15 cellular contexts compared by ENCODE assay signal in the genomic region with DNA sequence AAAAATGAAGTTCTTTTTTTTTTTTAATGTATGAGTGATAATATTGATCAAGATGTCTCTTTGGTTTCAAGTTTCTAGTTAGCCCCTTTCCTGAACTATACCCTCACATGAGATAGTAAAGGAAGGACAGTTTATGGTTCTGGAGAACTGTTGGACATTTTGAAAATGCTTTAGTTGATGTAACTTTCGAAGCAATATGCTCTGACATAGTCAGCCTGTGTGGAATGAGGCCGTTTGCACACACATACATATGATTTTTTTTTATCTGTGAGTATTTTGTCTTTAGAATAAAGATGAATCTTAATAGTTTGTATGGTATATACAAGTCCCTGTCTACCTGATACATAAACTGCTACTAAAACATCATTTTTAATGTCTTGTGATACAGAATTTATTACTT.
A peak's percentile ranks its signal among the peaks of the same experiment; 100 is the strongest.
DNase-seq lines count a peak whose midpoint lies in the region; ATAC-seq, FAIRE-seq and TF ChIP-seq lines count a peak whose summit lies in the region.
"Had no signal": no experiment of that assay in that cellular context is flagged by ENCODE, and none has a peak within 500 bp of the region (broad histone marks: within the 10 kb centered on the region; RNA-seq: fewer than 3 reads in every experiment).

No MANE protein-coding gene starts in this region.

- no peaks in the 10 kb centered on the region for H3F3A ChIP-seq in neural cell (ENCODE audit: insufficient read depth, low read length, poor library complexity, severe bottlenecking)

- TF ChIP-seq EP300 in A549 (IDR thresholded peaks at IDR 0.05) = no peak
- no peak for TF ChIP-seq EP300 in neural cell (conservative IDR thresholded peaks at IDR 0.05; ENCODE audit: poor library complexity, severe bottlenecking)

- no peak for TF ChIP-seq CTCF in A549 (IDR thresholded peaks at IDR 0.05)
- TF ChIP-seq CTCF in HFFc6 (IDR thresholded peaks at IDR 0.05) = no peak
- TF ChIP-seq CTCF in chondrocyte (IDR thresholded peaks at IDR 0.05) = no peak
- TF ChIP-seq CTCF in neural cell (IDR thresholded peaks at IDR 0.05; ENCODE audit: poor library complexity, severe bottlenecking) = no peak

- no peak for TF ChIP-seq POLR2A in A549 (IDR thresholded peaks at IDR 0.05; ENCODE audit: low read length)

- no peaks in the 10 kb centered on the region for H3K9me2 ChIP-seq in neural cell (ENCODE audit: insufficient read depth, low read length)

- DNase-seq in A549 (ENCODE audit: low read depth in 1 of 2, low spot score in 1 of 2) (no peak), HFFc6 (peak; percentile 41), chondrocyte (ENCODE audit: low spot score) (no peak), H4 (ENCODE audit: low spot score) (no peak), small intestine (no peak), NCI-H1417 treated with DMSO at 0.1 percent for 48 hours (lab: John Stamatoyannopoulos, UW) (no peak)
- DNase-seq in activated CD4-positive, alpha-beta T cell treated with anti-CD3 and anti-CD28 coated beads for 36 hours = no peak
- DNase-seq: activated naive CD4-positive, alpha-beta T cell treated with anti-CD3 and anti-CD28 coated beads, Interleukin-2, amount 50 U/mL, for 16 hours; activated T-cell treated with anti-CD3 and anti-CD28 coated beads for 4 hours; mucosa of descending colon; SHP77 treated with DMSO at 0.1 percent for 48 hours had no signal

- H3K9me3 ChIP-seq in A549 = no peaks in the 10 kb centered on the region
- H3K9me3 ChIP-seq in neural cell (ENCODE audit: low read length) = no peaks in the 10 kb centered on the region
- H3K9me3 ChIP-seq in small intestine (ENCODE audit: control insufficient read depth, low read depth) = no peaks in the 10 kb centered on the region
- H3K9me3 ChIP-seq: MG63, mucosa of descending colon, tibial nerve had no signal

- H3K79me2 ChIP-seq in neural cell (replicated peaks; ENCODE audit: insufficient read depth, low read length) = peaks cover 78% of the 10 kb centered on the region

- no peaks in the 10 kb centered on the region for H3K36me3 Mint-ChIP-seq in HFFc6 (ENCODE audit: low read depth)
- H3K36me3 Mint-ChIP-seq in chondrocyte (ENCODE audit: low read depth) = peaks cover 1% of the 10 kb centered on the region
- no peaks in the 10 kb centered on the region for H3K36me3 Mint-ChIP-seq in activated CD4-positive, alpha-beta T cell treated with anti-CD3 and anti-CD28 coated beads for 36 hours (ENCODE audit: low read depth)

- CTCF ChIA-PET in A549 (lab: Yijun Ruan, JAX) = interaction anchor here (1.1 to 2.4 kb wide), 2 partner anchors 67 to 92 kb away, joined by 3 to 8 read pairs; no protein-coding TSS in a partner anchor
- CTCF ChIA-PET in activated CD4-positive, alpha-beta T cell treated with anti-CD3 and anti-CD28 coated beads for 36 hours (lab: Charles Lee) = interaction anchor here (0.6 to 1.7 kb wide), 3 partner anchors 10 to 29 kb away, joined by 4 to 7 read pairs (median 5); no protein-coding TSS in a partner anchor

- no peaks in the 10 kb centered on the region for H3K27me3 Mint-ChIP-seq in HFFc6 (ENCODE audit: insufficient read depth)
- no peaks in the 10 kb centered on the region for H3K27me3 Mint-ChIP-seq in chondrocyte (ENCODE audit: low read depth)
- H3K27me3 Mint-ChIP-seq in activated CD4-positive, alpha-beta T cell treated with anti-CD3 and anti-CD28 coated beads for 36 hours = no peaks in the 10 kb centered on the region
- H3K27me3 Mint-ChIP-seq: activated CD4-positive, alpha-beta T cell treated with anti-CD3 and anti-CD28 coated beads, Interleukin-2, amount 10 ng/mL, durations not matched to agents 24 days and 14 days had no signal

- H3K27ac ChIP-seq in A549 (peak overlapping the region; percentile 74 to 81), neural cell (ENCODE audit: low read length) (peak overlapping the region; percentile 87), small intestine (ENCODE audit: low read depth in 1 of 2, low read length in 1 of 2) (no peak overlapping the region)

- no peaks in the 10 kb centered on the region for H4K20me1 ChIP-seq in neural cell (ENCODE audit: insufficient read depth)

- 69% methylated on average over 2 of the region's 2 CpGs for WGBS in A549 (ENCODE audit: missing lambda C conversion rate)
- 70 to 88% (median 86%) methylated on average over 2 of the region's 2 CpGs for WGBS in small intestine, 3 donors

- H3K27ac Mint-ChIP-seq in HFFc6 (peak overlapping the region; percentile 98), chondrocyte (ENCODE audit: unreplicated experiment) (peak overlapping the region; percentile 97)
- no peak overlapping the region for H3K27ac Mint-ChIP-seq in activated CD4-positive, alpha-beta T cell treated with anti-CD3 and anti-CD28 coated beads for 36 hours
- H3K27ac Mint-ChIP-seq: activated CD4-positive, alpha-beta T cell treated with anti-CD3 and anti-CD28 coated beads, Interleukin-2, amount 10 ng/mL, durations not matched to agents 24 days and 14 days had no signal

- peaks cover 62% of the 10 kb centered on the region for H3K4me1 ChIP-seq in A549
- peaks cover 3 to 13% of the 10 kb centered on the region in 2 donors for H3K4me1 ChIP-seq in small intestine (ENCODE audit: control insufficient read depth in 2 of 2, insufficient read depth in 1 of 2, low read depth in 1 of 2, low read length in 1 of 2)

- H3K9me3 Mint-ChIP-seq in HFFc6 = no peaks in the 10 kb centered on the region
- H3K9me3 Mint-ChIP-seq in chondrocyte (ENCODE audit: low read depth) = no peaks in the 10 kb centered on the region
- H3K9me3 Mint-ChIP-seq in activated CD4-positive, alpha-beta T cell treated with anti-CD3 and anti-CD28 coated beads for 36 hours (ENCODE audit: low read depth) = no peaks in the 10 kb centered on the region
- H3K9me3 Mint-ChIP-seq: activated CD4-positive, alpha-beta T cell treated with anti-CD3 and anti-CD28 coated beads, Interleukin-2, amount 10 ng/mL, durations not matched to agents 24 days and 14 days had no signal

- H3K4me2 ChIP-seq in A549 (peak overlapping the region; percentile 98), neural cell (ENCODE audit: low read length) (peak overlapping the region; percentile 93)

- FAIRE-seq in A549 (lab: Jason Lieb, UNC) = no peak
- FAIRE-seq in small intestine (lab: Jason Lieb, UNC) = no peak

- H3K27me3 ChIP-seq in neural cell (ENCODE audit: insufficient read depth, low read depth, low read length) = no peaks in the 10 kb centered on the region
- H3K27me3 ChIP-seq in small intestine (ENCODE audit: control insufficient read depth in 2 of 2, insufficient read depth in 2 of 2, low read length in 2 of 2) = no peaks in the 10 kb centered on the region
- H3K27me3 ChIP-seq: MG63, tibial nerve had no signal

- POLR2A ChIA-PET in A549 (lab: Yijun Ruan, JAX) = no interaction called here
- POLR2A ChIA-PET in activated CD4-positive, alpha-beta T cell treated with anti-CD3 and anti-CD28 coated beads for 36 hours (lab: Charles Lee) = interaction anchor here (1.0 kb wide), 1 partner anchor 66 kb away, joined by 3 read pairs; no protein-coding TSS in a partner anchor

- H3K4me3 ChIP-seq in A549 (no peak overlapping the region), neural cell (ENCODE audit: low read length) (peak overlapping the region; percentile 59), small intestine (ENCODE audit: low read depth in 1 of 2, low read length in 2 of 2) (no peak overlapping the region)
- H3K4me3 ChIP-seq: mucosa of descending colon, tibial nerve had no signal

- H3K4me3 Mint-ChIP-seq in HFFc6 = peak overlapping the region; percentile 91
- no peak overlapping the region for H3K4me3 Mint-ChIP-seq in chondrocyte (ENCODE audit: unreplicated experiment)
- no peak overlapping the region for H3K4me3 Mint-ChIP-seq in activated CD4-positive, alpha-beta T cell treated with anti-CD3 and anti-CD28 coated beads for 36 hours
- H3K4me3 Mint-ChIP-seq: activated CD4-positive, alpha-beta T cell treated with anti-CD3 and anti-CD28 coated beads, Interleukin-2, amount 10 ng/mL, durations not matched to agents 24 days and 14 days had no signal

- peaks cover 84% of the 10 kb centered on the region for H3K4me1 Mint-ChIP-seq in HFFc6 (ENCODE audit: low read depth)
- H3K4me1 Mint-ChIP-seq in chondrocyte (ENCODE audit: low read depth) = peaks cover 69% of the 10 kb centered on the region
- peaks cover 66% of the 10 kb centered on the region for H3K4me1 Mint-ChIP-seq in activated CD4-positive, alpha-beta T cell treated with anti-CD3 and anti-CD28 coated beads for 36 hours

- H3K36me3 ChIP-seq in neural cell (ENCODE audit: insufficient read depth, low read length) = no peaks in the 10 kb centered on the region
- no peaks in the 10 kb centered on the region for H3K36me3 ChIP-seq in small intestine (ENCODE audit: control insufficient read depth in 2 of 2, insufficient read depth in 2 of 2, low read length in 2 of 2)
- H3K36me3 ChIP-seq: MG63, tibial nerve had no signal

- TF ChIP-seq RAD21 in A549 (conservative IDR thresholded peaks at IDR 0.05 in 1 of 2, IDR thresholded peaks at IDR 0.05 in 1 of 2) (no peak), neural cell (conservative IDR thresholded peaks at IDR 0.05) (no peak)

- H3K9ac ChIP-seq in neural cell (ENCODE audit: low read length) = peak overlapping the region; percentile 51

- no peak overlapping the region for H2AFZ ChIP-seq in neural cell (ENCODE audit: low read depth, low read length)

- no peak for ATAC-seq in A549
- no peak for ATAC-seq in activated CD4-positive, alpha-beta T cell treated with anti-CD3 and anti-CD28 coated beads for 36 hours

- intact Hi-C loops in activated CD4-positive, alpha-beta T cell treated with anti-CD3 and anti-CD28 coated beads for 36 hours (cut with DNase I, micrococcal nuclease) = loop anchor here in 1 of 2 experiments (10.0 kb wide), 1 partner anchor 269 kb away; no protein-coding TSS in a partner anchor

TF ChIP-seq in A549, 52 proteins besides CTCF, POLR2A, EP300 and RAD21 (continues in another document):
- TF ChIP-seq NPAS2 (CRISPR knock-in tag; IDR thresholded peaks at IDR 0.05; ENCODE audit: borderline replicate concordance) (no peak), EHF (CRISPR knock-in tag; IDR thresholded peaks at IDR 0.05) (no peak), MAZ (IDR thresholded peaks at IDR 0.05; ENCODE audit: borderline replicate concordance, low read depth, low read length) (no peak), ZFP36 (IDR thresholded peaks at IDR 0.05; ENCODE audit: borderline replicate concordance, partially characterized antibody) (no peak), JUNB (IDR thresholded peaks at IDR 0.05) (no peak), ZNF302 (CRISPR knock-in tag; IDR thresholded peaks at IDR 0.05) (no peak), HOXA7 (CRISPR knock-in tag; IDR thresholded peaks at IDR 0.05) (no peak), CEBPB (IDR thresholded peaks at IDR 0.05) (no peak)

TF ChIP-seq in neural cell, 6 proteins besides CTCF, POLR2A, EP300 and RAD21 (continues in another document):
- no peak for TF ChIP-seq TAF1 (IDR thresholded peaks at IDR 0.05; ENCODE audit: low read depth)
- no peak for TF ChIP-seq EZH2 (IDR thresholded peaks at IDR 0.05; ENCODE audit: borderline replicate concordance, insufficient read depth, low read length, poor library complexity, severe bottlenecking)
- TF ChIP-seq MXI1 (conservative IDR thresholded peaks at IDR 0.05; ENCODE audit: poor library complexity, severe bottlenecking) = no peak
- TF ChIP-seq POLR2AphosphoS5 (IDR thresholded peaks at IDR 0.05) = no peak

Comparison
In these comparisons a context has a peak if more than half of its experiments do, and no peak if none do; other contexts are left out.
1. H3K27ac ChIP-seq: peak in A549 (2 of 2) and neural cell (single experiment); none in small intestine (0 of 2).